ENCODE assay signal across 8 cellular contexts in the genomic region with DNA sequence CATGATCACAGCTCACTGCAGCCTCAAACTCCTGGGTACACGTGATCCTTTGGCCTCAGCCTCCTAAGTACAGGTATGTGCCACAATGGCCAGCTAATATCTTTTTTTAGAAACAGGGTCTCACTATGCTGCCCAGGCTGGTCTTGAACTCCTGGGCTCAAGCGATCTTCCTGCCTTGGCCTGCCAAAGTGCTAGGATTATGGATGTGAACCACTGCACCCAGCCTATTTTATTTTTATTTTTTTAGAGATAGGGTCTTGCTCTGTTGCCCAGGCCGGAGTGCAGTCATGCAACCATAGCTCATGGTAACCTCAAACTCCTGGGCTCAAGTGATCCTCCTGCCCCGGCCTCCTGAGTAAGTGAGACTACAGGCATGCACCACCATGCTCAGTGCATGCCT. TPM values are rescaled to one million over a fixed set of nuclear protein-coding genes. Genes with fewer than 3 reads are reported as not detected.
DNase-seq lines count a peak whose midpoint lies in the region; ATAC-seq and TF ChIP-seq lines count a peak whose summit lies in the region.
"Not testable (repeated sequence)": the region's sequence is repeated elsewhere in the genome, so short reads cannot be mapped to it uniquely, and the experiment has no call there.

No MANE protein-coding gene starts in this region.

- not testable (repeated sequence) for ATAC-seq in effector memory CD8-positive, alpha-beta T cell (replicated peaks); right lobe of liver

- H3K27ac Mint-ChIP-seq in activated CD4-positive, alpha-beta T cell treated with anti-CD3 and anti-CD28 coated beads, Interleukin-2, amount 10 ng/mL, durations not matched to agents 24 days and 14 days, result peak overlapping the region; percentile 95
- peak overlapping the region; percentile 75 for H3K27ac Mint-ChIP-seq in activated naive CD4-positive, alpha-beta T cell treated with anti-CD3 and anti-CD28 coated beads for 36 hours
- H3K27ac Mint-ChIP-seq in effector memory CD8-positive, alpha-beta T cell, result peak overlapping the region; percentile 87 to 91
- H3K27ac Mint-ChIP-seq in osteocyte (ENCODE audit: unreplicated experiment), result peak overlapping the region; percentile 95

- H3K27me3 ChIP-seq in A673 (replicated peaks; ENCODE audit: insufficient read depth, low read depth, low read length, poor library complexity); right lobe of liver; subcutaneous abdominal adipose tissue (ENCODE audit: control insufficient read depth in 5 of 5, insufficient read depth in 4 of 5, low read length in 5 of 5): not testable (repeated sequence)

- CTCF ChIA-PET in A673 (lab: Charles Lee) (interaction anchor here (1.2 kb wide), 1 partner anchor 80 kb away, joined by 17 read pairs; no protein-coding TSS in a partner anchor), HEK293 (lab: Yijun Ruan, JAX) (interaction anchor here (0.6 to 3.5 kb wide), 6 partner anchors 9 to 610 kb away, joined by 3 to 14 read pairs (median 3); a partner anchor contains a TSS)
- CTCF ChIA-PET in activated naive CD4-positive, alpha-beta T cell treated with anti-CD3 and anti-CD28 coated beads for 36 hours (lab: Charles Lee), result not testable (repeated sequence)

- intact Hi-C loops in A673 (cut with micrococcal nuclease; ENCODE audit: unreplicated experiment); activated CD4-positive, alpha-beta T cell treated with anti-CD3 and anti-CD28 coated beads, Interleukin-2, amount 10 ng/mL, durations not matched to agents 24 days and 14 days (cut with micrococcal nuclease); activated naive CD4-positive, alpha-beta T cell treated with anti-CD3 and anti-CD28 coated beads for 36 hours (cut with micrococcal nuclease); right lobe of liver (cut with DNase I): not testable (repeated sequence)

- not testable (repeated sequence) for H3K36me3 ChIP-seq in A673 (ENCODE audit: insufficient read depth, low read length, poor library complexity, severe bottlenecking); HEK293 (ENCODE audit: control insufficient read depth in 2 of 2, insufficient read depth in 1 of 2, low read length in 2 of 2); right lobe of liver; subcutaneous abdominal adipose tissue (ENCODE audit: control insufficient read depth in 5 of 5, insufficient read depth in 5 of 5, low read length in 5 of 5)

- H3K9me3 ChIP-seq in A673 (ENCODE audit: low read depth, low read length, poor library complexity, severe bottlenecking); HEK293 (ENCODE audit: control insufficient read depth, insufficient read depth, low read depth, low read length); right lobe of liver; subcutaneous abdominal adipose tissue (ENCODE audit: control insufficient read depth in 5 of 5, low read length in 5 of 5): not testable (repeated sequence)

- H3K27ac ChIP-seq in A673 (ENCODE audit: low read depth, low read length, poor library complexity, severe bottlenecking) (peak overlapping the region; percentile 75), right lobe of liver (peak overlapping the region in 2 of 3 donors; percentile 66 to 75), subcutaneous abdominal adipose tissue (ENCODE audit: low read depth, low read length) (peak overlapping the region; percentile 60)
- not testable (repeated sequence) for H3K27ac ChIP-seq in HEK293 (ENCODE audit: extremely low read depth, low read depth, low read length)

- BruUV-seq in A673 (replicated peaks; lab: Mats Ljungman, UMichigan), result not testable (repeated sequence)

- not testable (repeated sequence) for DNase-seq in A673 (ENCODE audit: low spot score); activated CD4-positive, alpha-beta T cell treated with anti-CD3 and anti-CD28 coated beads, Interleukin-2, amount 10 ng/mL, durations not matched to agents 24 days and 14 days; activated naive CD4-positive, alpha-beta T cell treated with anti-CD3 and anti-CD28 coated beads for 36 hours; effector memory CD8-positive, alpha-beta T cell; right lobe of liver; osteocyte (ENCODE audit: extremely low spot score, unreplicated experiment)

- not testable (repeated sequence) for H3K9ac ChIP-seq in subcutaneous abdominal adipose tissue (ENCODE audit: low read length in 5 of 5)

- H3K36me3 Mint-ChIP-seq in activated CD4-positive, alpha-beta T cell treated with anti-CD3 and anti-CD28 coated beads, Interleukin-2, amount 10 ng/mL, durations not matched to agents 24 days and 14 days (ENCODE audit: low read depth); activated naive CD4-positive, alpha-beta T cell treated with anti-CD3 and anti-CD28 coated beads for 36 hours (ENCODE audit: low read depth); effector memory CD8-positive, alpha-beta T cell (ENCODE audit: insufficient read depth); osteocyte (ENCODE audit: unreplicated experiment): not testable (repeated sequence)

- POLR2A ChIA-PET in A673 (lab: Charles Lee; ENCODE audit: low non-redundant PET), result not testable (repeated sequence)
- POLR2A ChIA-PET in HEK293 (lab: Yijun Ruan, JAX), result interaction anchor here (0.9 to 1.5 kb wide), 2 partner anchors 12 to 18 kb away, joined by 3 to 5 read pairs; a partner anchor contains a TSS

- TF ChIP-seq CTCF in A673 (conservative IDR thresholded peaks at IDR 0.05; ENCODE audit: low read depth, low read length); HEK293 (tag by site-specific recombination; IDR thresholded peaks at IDR 0.05); right lobe of liver (IDR thresholded peaks at IDR 0.05); osteocyte (IDR thresholded peaks at IDR 0.05): not testable (repeated sequence)

- H3K4me3 ChIP-seq in A673 (ENCODE audit: low read depth, low read length, poor library complexity, severe bottlenecking); HEK293 (ENCODE audit: low read depth, low read length); right lobe of liver; subcutaneous abdominal adipose tissue (ENCODE audit: low read depth in 1 of 5, low read length in 5 of 5): not testable (repeated sequence)

- H3K27me3 Mint-ChIP-seq in activated CD4-positive, alpha-beta T cell treated with anti-CD3 and anti-CD28 coated beads, Interleukin-2, amount 10 ng/mL, durations not matched to agents 24 days and 14 days; activated naive CD4-positive, alpha-beta T cell treated with anti-CD3 and anti-CD28 coated beads for 36 hours (ENCODE audit: low read depth); effector memory CD8-positive, alpha-beta T cell; osteocyte (ENCODE audit: unreplicated experiment): not testable (repeated sequence)

- WGBS in right lobe of liver (ENCODE audit: insufficient coverage, low coverage, low lambda C conversion rate, missing lambda C conversion rate), result 82% methylated on average over 3 of the region's 4 CpGs

- peak overlapping the region; percentile 72 for H3K4me3 Mint-ChIP-seq in activated CD4-positive, alpha-beta T cell treated with anti-CD3 and anti-CD28 coated beads, Interleukin-2, amount 10 ng/mL, durations not matched to agents 24 days and 14 days
- H3K4me3 Mint-ChIP-seq in activated naive CD4-positive, alpha-beta T cell treated with anti-CD3 and anti-CD28 coated beads for 36 hours, result peak overlapping the region; percentile 60
- peak overlapping the region; percentile 73 to 80 for H3K4me3 Mint-ChIP-seq in effector memory CD8-positive, alpha-beta T cell
- not testable (repeated sequence) for H3K4me3 Mint-ChIP-seq in osteocyte (ENCODE audit: unreplicated experiment)

- not testable (repeated sequence) for TF ChIP-seq POLR2A in right lobe of liver (IDR thresholded peaks at IDR 0.05)

- H3K9me3 Mint-ChIP-seq in activated CD4-positive, alpha-beta T cell treated with anti-CD3 and anti-CD28 coated beads, Interleukin-2, amount 10 ng/mL, durations not matched to agents 24 days and 14 days; activated naive CD4-positive, alpha-beta T cell treated with anti-CD3 and anti-CD28 coated beads for 36 hours; effector memory CD8-positive, alpha-beta T cell; osteocyte (ENCODE audit: unreplicated experiment): not testable (repeated sequence)

- H3K4me1 Mint-ChIP-seq in activated CD4-positive, alpha-beta T cell treated with anti-CD3 and anti-CD28 coated beads, Interleukin-2, amount 10 ng/mL, durations not matched to agents 24 days and 14 days, result peaks cover 30% of the 10 kb centered on the region
- H3K4me1 Mint-ChIP-seq in activated naive CD4-positive, alpha-beta T cell treated with anti-CD3 and anti-CD28 coated beads for 36 hours (ENCODE audit: low read depth), result peaks cover 12% of the 10 kb centered on the region
- H3K4me1 Mint-ChIP-seq in effector memory CD8-positive, alpha-beta T cell (ENCODE audit: low read depth in 2 of 2), result peaks cover 16 to 17% of the 10 kb centered on the region in 2 donors
- H3K4me1 Mint-ChIP-seq in osteocyte (ENCODE audit: unreplicated experiment), result peaks cover 16% of the 10 kb centered on the region

- not testable (repeated sequence) for H3K4me1 ChIP-seq in A673 (ENCODE audit: insufficient read depth, low read length, poor library complexity, severe bottlenecking); HEK293 (ENCODE audit: control insufficient read depth, insufficient read depth, low read length); right lobe of liver
- H3K4me1 ChIP-seq in subcutaneous abdominal adipose tissue (ENCODE audit: control insufficient read depth in 5 of 5, insufficient read depth in 5 of 5, low read length in 5 of 5), result peaks cover 2 to 27% (median 22%) of the 10 kb centered on the region in 5 donors

RNA-seq across cellular contexts. Expression of a gene that starts 17.6 kb away (rescaled TPM):
- total RNA-seq in A673 (2021), result 51.6 and 54.9 TPM in 2 replicates
- total RNA-seq in activated CD4-positive, alpha-beta T cell treated with anti-CD3 and anti-CD28 coated beads, Interleukin-2, amount 10 ng/mL, durations not matched to agents 24 days and 14 days, result 4.4 and 5.5 TPM in 2 replicates
- total RNA-seq in activated naive CD4-positive, alpha-beta T cell treated with anti-CD3 and anti-CD28 coated beads for 36 hours, result 1 to 10 TPM; 3.9 to 4.2 TPM
- total RNA-seq in right lobe of liver, result 100 to 1,000 TPM in 1 of 6 experiments, 10 to 100 TPM in 5; 46.6 to 139 (median 63.3) TPM
- 24.4 and 29.0 TPM in 2 replicates for total RNA-seq in osteocyte

RNA-seq across cellular contexts. Expression of a gene that starts 25.7 kb away (rescaled TPM):
- total RNA-seq in A673 (2021), result 18.7 and 21.3 TPM in 2 replicates
- 30.8 and 32.8 TPM in 2 replicates for total RNA-seq in activated CD4-positive, alpha-beta T cell treated with anti-CD3 and anti-CD28 coated beads, Interleukin-2, amount 10 ng/mL, durations not matched to agents 24 days and 14 days
- total RNA-seq in activated naive CD4-positive, alpha-beta T cell treated with anti-CD3 and anti-CD28 coated beads for 36 hours, result 10 to 100 TPM; 10.1 to 10.6 TPM
- total RNA-seq in right lobe of liver, result 10 to 100 TPM; 13.4 to 27.8 (median 15.6) TPM
- total RNA-seq in osteocyte, result 31.1 and 35.9 TPM in 2 replicates
